In genomic region chr2:44776924-44777480, GRCh38 we compare ENCODE assay signal across 15 cellular contexts.
DNase-seq lines count a peak whose midpoint lies in the region; ATAC-seq and TF ChIP-seq lines count a peak whose summit lies in the region.
"Had no signal": no experiment of that assay in that cellular context is flagged by ENCODE, and none has a peak within 500 bp of the region (broad histone marks: within the 10 kb centered on the region; RNA-seq: fewer than 3 reads in every experiment).

No MANE protein-coding gene starts in this region.

- H3K4me2 ChIP-seq in OCI-LY7 (ENCODE audit: low read length): no peak overlapping the region

- no peaks in the 10 kb centered on the region for H4K20me1 ChIP-seq in OCI-LY7 (ENCODE audit: insufficient read depth, low read length)

- ATAC-seq in left lung (peak; percentile 44), GM21619 (IDR thresholded peaks at IDR 0.05; ENCODE audit: unreplicated experiment) (no peak), GM18520 (IDR thresholded peaks at IDR 0.05; ENCODE audit: unreplicated experiment) (no peak), GM18519 (IDR thresholded peaks at IDR 0.05; ENCODE audit: low FRiP score, unreplicated experiment) (no peak)

- H3K27ac ChIP-seq in OCI-LY7 (ENCODE audit: low read depth, low read length, poor library complexity, severe bottlenecking) (no peak overlapping the region), left lung (no peak overlapping the region)
- H3K27ac ChIP-seq: upper lobe of left lung had no signal

- H3K27me3 ChIP-seq in left lung: no peaks in the 10 kb centered on the region
- H3K27me3 ChIP-seq: upper lobe of left lung had no signal

- CTCF ChIA-PET in OCI-LY7 (lab: Charles Lee; ENCODE audit: unreplicated experiment): no interaction called here

- H3K9me3 ChIP-seq in OCI-LY7 (ENCODE audit: low read length) (no peaks in the 10 kb centered on the region), left lung (peaks cover 0 to 8% of the 10 kb centered on the region in 2 donors)

- H3K4me1 ChIP-seq in OCI-LY7 (ENCODE audit: insufficient read depth, low read length, poor library complexity, severe bottlenecking): peaks cover 28% of the 10 kb centered on the region
- H3K4me1 ChIP-seq in left lung: no peaks in the 10 kb centered on the region
- H3K4me1 ChIP-seq: upper lobe of left lung had no signal

- H3K9me2 ChIP-seq in OCI-LY7 (ENCODE audit: insufficient read depth, low read length): no peaks in the 10 kb centered on the region

- POLR2A ChIA-PET in OCI-LY7 (lab: Charles Lee): interaction anchor here (0.6 kb wide), 1 partner anchor 1944 kb away, joined by 4 read pairs; no protein-coding TSS in a partner anchor

- peak overlapping the region; percentile 92; the same call in 1 of the 2 replicates for H2AFZ ChIP-seq in OCI-LY7 (ENCODE audit: low read length)

- BruUV-seq in OCI-LY7 (replicated peaks; lab: Mats Ljungman, UMichigan): no TSS peak

- DNase-seq in NCI-H82 (lab: John Stamatoyannopoulos, UW) (peak; percentile 45), NCI-H82 treated with DMSO at 0.1 percent for 48 hours (lab: John Stamatoyannopoulos, UW; ENCODE audit: unreplicated experiment) (no peak), OCI-LY7 (ENCODE audit: low spot score) (no peak), left lung (no peak)
- no peak for DNase-seq in stimulated activated CD4-positive, alpha-beta T cell treated with anti-CD3 and anti-CD28 coated beads, Interleukin-1b, Interleukin-23, amount 100 ng/mL, for 48 hours
- DNase-seq: activated gamma-delta T cell treated with Interleukin-2 at 50 U/mL for 16 hours; GDM1; islet precursor cell; midbrain; occipital lobe; stimulated activated naive CD4-positive, alpha-beta T cell; upper lobe of left lung had no signal

- TF ChIP-seq CTCF in OCI-LY7 (conservative IDR thresholded peaks at IDR 0.05; ENCODE audit: low read length) (no peak), left lung (IDR thresholded peaks at IDR 0.05) (no peak)

- intact Hi-C loops in OCI-LY7 (cut with micrococcal nuclease; ENCODE audit: unreplicated experiment) (no loop called here), left lung (cut with DNase I) (no loop called here)

- H3K79me2 ChIP-seq in OCI-LY7 (ENCODE audit: insufficient read depth, low read depth, low read length): no peaks in the 10 kb centered on the region

- H3K36me3 ChIP-seq in OCI-LY7 (ENCODE audit: insufficient read depth, low read length): no peaks in the 10 kb centered on the region
- no peaks in the 10 kb centered on the region for H3K36me3 ChIP-seq in left lung
- H3K36me3 ChIP-seq: upper lobe of left lung had no signal

- no peak overlapping the region for H3K4me3 ChIP-seq in OCI-LY7 (ENCODE audit: low read depth, low read length, poor library complexity, severe bottlenecking)
- H3K4me3 ChIP-seq in left lung: no peak overlapping the region
- H3K4me3 ChIP-seq: upper lobe of left lung had no signal
